Comparison of ENCODE assay signal across 10 cellular contexts in genomic region chr13:78102121-78102677, GRCh38.
DNase-seq lines count a peak whose midpoint lies in the region; ATAC-seq and TF ChIP-seq lines count a peak whose summit lies in the region.
"Had no signal": no experiment of that assay in that cellular context is flagged by ENCODE, and none has a peak within 500 bp of the region (broad histone marks: within the 10 kb centered on the region; RNA-seq: fewer than 3 reads in every experiment).

No MANE protein-coding gene starts in this region.

- no peaks in the 10 kb centered on the region for H3K36me3 ChIP-seq in testis (ENCODE audit: low read depth, missing control alignments)
- H3K36me3 ChIP-seq in CD8-positive, alpha-beta memory T cell (ENCODE audit: insufficient read depth, low read length), result no peaks in the 10 kb centered on the region
- H3K36me3 ChIP-seq: cardiac muscle cell had no signal

- H3K36me3 Mint-ChIP-seq in CD8-positive, alpha-beta memory T cell, result no peaks in the 10 kb centered on the region

- DNase-seq in NOMO-1 treated with dmso at 0.1 percent for 144 hours (lab: John Stamatoyannopoulos, UW; ENCODE audit: unreplicated experiment), result peak; percentile 37
- DNase-seq in foreskin keratinocyte, result peak in 1 of 2 donors; percentile 22
- DNase-seq in testis, result peak; percentile 25
- no peak for DNase-seq in NCI-H187 treated with DMSO at 0.1 percent for 48 hours (lab: John Stamatoyannopoulos, UW)
- no peak for DNase-seq in CD8-positive, alpha-beta memory T cell
- DNase-seq in G401 (ENCODE audit: low spot score), result no peak
- DNase-seq: nephron progenitor cell had no signal

- no peaks in the 10 kb centered on the region for H3K9me3 ChIP-seq in testis
- no peaks in the 10 kb centered on the region for H3K9me3 ChIP-seq in CD8-positive, alpha-beta memory T cell (ENCODE audit: low read length)

- no peak overlapping the region for H3K4me3 ChIP-seq in testis
- H3K4me3 ChIP-seq in CD8-positive, alpha-beta memory T cell (ENCODE audit: low read length), result no peak overlapping the region
- H3K4me3 ChIP-seq: cardiac muscle cell had no signal

- CTCF ChIA-PET in CD8-positive, alpha-beta memory T cell (lab: Charles Lee), result no interaction called here

- intact Hi-C loops in testis (cut with DNase I; ENCODE audit: low total_unique reads), result no loop called here

- no peaks in the 10 kb centered on the region for H3K27me3 ChIP-seq in foreskin keratinocyte
- no peaks in the 10 kb centered on the region for H3K27me3 ChIP-seq in testis
- H3K27me3 ChIP-seq in CD8-positive, alpha-beta memory T cell (ENCODE audit: insufficient read depth, low read length, poor library complexity, severe bottlenecking), result no peaks in the 10 kb centered on the region
- H3K27me3 ChIP-seq: cardiac muscle cell had no signal

- H3K27ac Mint-ChIP-seq in CD8-positive, alpha-beta memory T cell, result no peak overlapping the region
- H3K27ac Mint-ChIP-seq: nephron progenitor cell had no signal

- POLR2A ChIA-PET in CD8-positive, alpha-beta memory T cell (lab: Charles Lee), result no interaction called here

- H3K9me3 Mint-ChIP-seq in CD8-positive, alpha-beta memory T cell, result no peaks in the 10 kb centered on the region
- H3K9me3 Mint-ChIP-seq: nephron progenitor cell had no signal

- H3K4me1 ChIP-seq in foreskin keratinocyte (no peaks in the 10 kb centered on the region), testis (no peaks in the 10 kb centered on the region)
- no peaks in the 10 kb centered on the region for H3K4me1 ChIP-seq in CD8-positive, alpha-beta memory T cell (ENCODE audit: insufficient read depth, low read length)

- no peak for TF ChIP-seq POLR2A in testis (IDR thresholded peaks at IDR 0.05)

- ATAC-seq in GM19351 (IDR thresholded peaks at IDR 0.05; ENCODE audit: unreplicated experiment) (peak; percentile 77), foreskin keratinocyte (peak; percentile 16), GM21528 (IDR thresholded peaks at IDR 0.05; ENCODE audit: low FRiP score, unreplicated experiment) (no peak)

- H3K27ac ChIP-seq in foreskin keratinocyte (no peak overlapping the region), testis (no peak overlapping the region)
- no peak overlapping the region for H3K27ac ChIP-seq in CD8-positive, alpha-beta memory T cell (ENCODE audit: low read depth, low read length)
- H3K27ac ChIP-seq: cardiac muscle cell had no signal

- no peaks in the 10 kb centered on the region for H3K4me1 Mint-ChIP-seq in CD8-positive, alpha-beta memory T cell
- H3K4me1 Mint-ChIP-seq: nephron progenitor cell had no signal

- no peak for TF ChIP-seq CTCF in foreskin keratinocyte (conservative IDR thresholded peaks at IDR 0.05)
- no peak for TF ChIP-seq CTCF in testis (IDR thresholded peaks at IDR 0.05)

- H3K27me3 Mint-ChIP-seq in CD8-positive, alpha-beta memory T cell, result peaks cover 2 to 6% of the 10 kb centered on the region in 2 donors

- in situ Hi-C loops in G401 (cut with HindIII; ENCODE audit: low sequenced_read_pairs), result no loop called here

- WGBS in testis, 2 donors, result 32 to 59% methylated on average over 4 of the region's 4 CpGs

- no peak overlapping the region for H3K4me3 Mint-ChIP-seq in CD8-positive, alpha-beta memory T cell
- H3K4me3 Mint-ChIP-seq: nephron progenitor cell had no signal

Comparison
In these comparisons a context has a peak if more than half of its experiments do, and no peak if none do; other contexts are left out.
1. DNase-seq: peak in NOMO-1 treated with dmso at 0.1 percent for 144 hours (single experiment) and testis (single experiment); none in NCI-H187 treated with DMSO at 0.1 percent for 48 hours (single experiment), CD8-positive, alpha-beta memory T cell (0 of 5) and G401 (single experiment).